18 cellular contexts compared by ENCODE assay signal in the genomic region with DNA sequence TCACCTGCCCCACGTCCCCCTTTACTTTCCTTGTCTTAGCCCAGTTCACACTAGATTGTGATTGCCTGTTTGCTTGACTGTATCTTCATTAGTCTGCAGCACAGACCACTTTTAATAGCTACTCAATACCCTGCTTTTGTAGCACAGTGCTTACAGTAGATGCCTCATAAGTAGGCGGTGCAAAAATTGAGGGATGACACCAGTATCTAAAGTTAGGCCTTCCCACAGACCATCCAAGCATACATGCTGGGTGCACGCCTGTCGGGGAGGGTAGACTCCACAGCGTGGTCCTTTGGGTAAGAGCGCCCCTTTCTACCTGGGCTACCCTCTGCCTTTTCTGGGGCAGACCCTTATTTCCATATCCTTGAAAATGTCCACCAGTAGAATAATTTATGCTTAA.
DNase-seq lines count a peak whose midpoint lies in the region; ATAC-seq, FAIRE-seq and TF ChIP-seq lines count a peak whose summit lies in the region.
"Had no signal": no experiment of that assay in that cellular context is flagged by ENCODE, and none has a peak within 500 bp of the region (broad histone marks: within the 10 kb centered on the region; RNA-seq: fewer than 3 reads in every experiment).

No MANE protein-coding gene starts in this region.

- TF ChIP-seq EP300 in HepG2 (IDR thresholded peaks at IDR 0.05; ENCODE audit: low read depth in 2 of 2, low read length in 2 of 2) (no peak), HepG2 (CRISPR knock-in tag; IDR thresholded peaks at IDR 0.05; ENCODE audit: borderline replicate concordance) (no peak)

- TF ChIP-seq CTCF in left ventricle myocardium inferior (IDR thresholded peaks at IDR 0.05; ENCODE audit: borderline replicate concordance): no peak
- TF ChIP-seq CTCF in HepG2 (CRISPR knock-in tag; IDR thresholded peaks at IDR 0.05): no peak

- H4K8ac ChIP-seq in trophoblast cell (ENCODE audit: low read depth, low read length): no peak overlapping the region

- H2AK5ac ChIP-seq in trophoblast cell (ENCODE audit: low read length): no peak overlapping the region

- no peak overlapping the region for H2BK12ac ChIP-seq in trophoblast cell (ENCODE audit: low read length)

- no peaks in the 10 kb centered on the region for H3K9me3 Mint-ChIP-seq in activated naive CD8-positive, alpha-beta T cell treated with anti-CD3 and anti-CD28 coated beads, Interleukin-2, amount 50 U/mL, for 24 hours
- H3K9me3 Mint-ChIP-seq: CD14-positive monocyte had no signal

- intact Hi-C loops in left ventricle myocardium inferior (cut with micrococcal nuclease) (no loop called here), right cardiac atrium (cut with DNase I) (loop anchor here in 1 of 4 donors (10.0 kb wide), 1 partner anchor 67 kb away; no protein-coding TSS in a partner anchor), HepG2 (cut with micrococcal nuclease; ENCODE audit: unreplicated experiment) (no loop called here)

- H3K4me1 ChIP-seq in left ventricle myocardium inferior: peaks cover 56% of the 10 kb centered on the region
- peaks cover 2% of the 10 kb centered on the region for H3K4me1 ChIP-seq in right cardiac atrium (ENCODE audit: control insufficient read depth, insufficient read depth, low read length)
- peaks cover 6 to 8% of the 10 kb centered on the region in 2 experiments for H3K4me1 ChIP-seq in trophoblast cell (ENCODE audit: control insufficient read depth in 1 of 2, insufficient read depth in 2 of 2, low read length in 2 of 2)
- no peaks in the 10 kb centered on the region for H3K4me1 ChIP-seq in HepG2 (ENCODE audit: insufficient read depth, low read length)

- no peak for TF ChIP-seq RAD21 in HepG2 (CRISPR knock-in tag; IDR thresholded peaks at IDR 0.05)

- H3K18ac ChIP-seq in trophoblast cell (ENCODE audit: low read length): no peak overlapping the region

- no peak overlapping the region for H3K4me2 ChIP-seq in trophoblast cell (ENCODE audit: low read length)
- H3K4me2 ChIP-seq in HepG2 (ENCODE audit: low read depth, low read length): no peak overlapping the region

- DNase-seq in left ventricle myocardium inferior: no peak
- DNase-seq in right cardiac atrium: no peak
- no peak for DNase-seq in activated naive CD8-positive, alpha-beta T cell treated with anti-CD3 and anti-CD28 coated beads, Interleukin-2, amount 50 U/mL, for 24 hours
- DNase-seq in trophoblast cell: no peak
- no peak for DNase-seq in HepG2 (ENCODE audit: low spot score)
- no peak for DNase-seq in GM12891 (ENCODE audit: insufficient read length, low spot score)
- DNase-seq: GF-D8, KBM-7, NCI-H1436, NCI-H2029, NCI-H748 treated with DMSO at 0.1 percent for 48 hours, RPMI8226, SIG-M5 had no signal

- H3K79me2 ChIP-seq in trophoblast cell (ENCODE audit: control insufficient read depth, insufficient read depth, low read length, poor library complexity): no peaks in the 10 kb centered on the region
- no peaks in the 10 kb centered on the region for H3K79me2 ChIP-seq in HepG2 (ENCODE audit: insufficient read depth, low read length)

- H3K27me3 Mint-ChIP-seq in activated naive CD8-positive, alpha-beta T cell treated with anti-CD3 and anti-CD28 coated beads, Interleukin-2, amount 50 U/mL, for 24 hours: no peaks in the 10 kb centered on the region

- no peak overlapping the region for H4K91ac ChIP-seq in trophoblast cell (ENCODE audit: low read depth, low read length)

- H2AFZ ChIP-seq in trophoblast cell (ENCODE audit: insufficient read depth, low read length, poor library complexity) (no peak overlapping the region), HepG2 (ENCODE audit: low read length) (no peak overlapping the region)

- H3K4me3 ChIP-seq in left ventricle myocardium inferior (no peak overlapping the region), right cardiac atrium (ENCODE audit: low read length) (no peak overlapping the region), trophoblast cell (ENCODE audit: low read depth, low read length) (peak overlapping the region; percentile 38), HepG2 (replicated peaks in 1 of 3; ENCODE audit: insufficient read depth in 1 of 3, low read depth in 2 of 3, low read length in 3 of 3) (no peak overlapping the region)

- H3K14ac ChIP-seq in trophoblast cell (ENCODE audit: low read length): no peak overlapping the region

- H3K36me3 ChIP-seq in left ventricle myocardium inferior (peaks cover 49% of the 10 kb centered on the region), trophoblast cell (ENCODE audit: control insufficient read depth in 1 of 2, insufficient read depth in 2 of 2, low read length in 2 of 2) (peaks cover 38 to 60% of the 10 kb centered on the region in 2 experiments), HepG2 (replicated peaks in 1 of 2; ENCODE audit: control insufficient read depth in 1 of 2, insufficient read depth in 2 of 2, low read length in 2 of 2) (peaks cover 49 to 74% of the 10 kb centered on the region in 2 experiments; a peak in 4 of 5 replicates)

- H3K79me1 ChIP-seq in trophoblast cell (ENCODE audit: low read length): peaks cover 4% of the 10 kb centered on the region

- H4K12ac ChIP-seq in trophoblast cell (ENCODE audit: low read depth, low read length): no peak overlapping the region

- no peak overlapping the region for H3K4ac ChIP-seq in trophoblast cell (ENCODE audit: low read depth, low read length)

- H3K27me3 ChIP-seq in left ventricle myocardium inferior (ENCODE audit: low read depth) (no peaks in the 10 kb centered on the region), right cardiac atrium (ENCODE audit: control insufficient read depth, insufficient read depth) (no peaks in the 10 kb centered on the region), trophoblast cell (ENCODE audit: insufficient read depth, low read length) (no peaks in the 10 kb centered on the region), HepG2 (ENCODE audit: control insufficient read depth in 1 of 2, insufficient read depth in 2 of 2, low read length in 2 of 2) (no peaks in the 10 kb centered on the region)

- peaks cover 53% of the 10 kb centered on the region for H3K4me1 Mint-ChIP-seq in activated naive CD8-positive, alpha-beta T cell treated with anti-CD3 and anti-CD28 coated beads, Interleukin-2, amount 50 U/mL, for 24 hours

- POLR2A ChIA-PET in HepG2 (lab: Yijun Ruan, JAX): no interaction called here

- peak overlapping the region; percentile 94 for H3K27ac Mint-ChIP-seq in activated naive CD8-positive, alpha-beta T cell treated with anti-CD3 and anti-CD28 coated beads, Interleukin-2, amount 50 U/mL, for 24 hours
- H3K27ac Mint-ChIP-seq: CD14-positive monocyte had no signal

- no peaks in the 10 kb centered on the region for H4K20me1 ChIP-seq in HepG2 (ENCODE audit: insufficient read depth, low read length)

- BruUV-seq in HepG2 (replicated peaks; lab: Mats Ljungman, UMichigan): no TSS peak

- FAIRE-seq in HepG2 (lab: Jason Lieb, UNC): no peak
- FAIRE-seq in GM12891 (lab: Jason Lieb, UNC): no peak
- FAIRE-seq: A204.1, GM12892 had no signal

- H3K4me3 Mint-ChIP-seq in activated naive CD8-positive, alpha-beta T cell treated with anti-CD3 and anti-CD28 coated beads, Interleukin-2, amount 50 U/mL, for 24 hours: peak overlapping the region; percentile 19
- H3K4me3 Mint-ChIP-seq: CD14-positive monocyte had no signal

- no peak for TF ChIP-seq POLR2A in HepG2 (IDR thresholded peaks at IDR 0.05; ENCODE audit: insufficient read depth in 1 of 2, low read depth in 2 of 2, low read length in 2 of 2)
- TF ChIP-seq POLR2A in GM12891 (IDR thresholded peaks at IDR 0.05; ENCODE audit: low read depth, low read length): no peak

- 86% methylated on average over 6 of the region's 6 CpGs for WGBS in right cardiac atrium
- no CpG with 5 or more reads among the region's 6 CpGs for WGBS in trophoblast cell (ENCODE audit: extremely low coverage, insufficient coverage, insufficient read length)
- WGBS in HepG2 (ENCODE audit: low lambda C conversion rate): 97% methylated on average over 6 of the region's 6 CpGs

- H3K36me3 Mint-ChIP-seq in activated naive CD8-positive, alpha-beta T cell treated with anti-CD3 and anti-CD28 coated beads, Interleukin-2, amount 50 U/mL, for 24 hours (ENCODE audit: low read depth): peaks cover 24% of the 10 kb centered on the region
- H3K36me3 Mint-ChIP-seq: CD14-positive monocyte had no signal

- no peak overlapping the region for H2BK5ac ChIP-seq in trophoblast cell (ENCODE audit: low read depth, low read length, poor library complexity)

- in situ Hi-C loops in HepG2 (cut with HindIII; ENCODE audit: extremely low pct_ligation_motif_present, low pct_unique_long_range_greater_than_20kb): no loop called here

- CTCF ChIA-PET in HepG2 (lab: Yijun Ruan, JAX; ENCODE audit: low intra/inter-chr PET ratio, low total read pairs): no interaction called here

- H2BK120ac ChIP-seq in trophoblast cell (ENCODE audit: insufficient read depth, low read length, poor library complexity): no peak overlapping the region

- H3K9ac ChIP-seq in trophoblast cell (ENCODE audit: low read length) (no peak overlapping the region), HepG2 (ENCODE audit: insufficient read depth, low read depth, low read length) (no peak overlapping the region)

- H3K27ac ChIP-seq in left ventricle myocardium inferior (replicated peaks) (peak overlapping the region; percentile 33), right cardiac atrium (ENCODE audit: low read length) (no peak overlapping the region), trophoblast cell (ENCODE audit: low read depth, low read length) (no peak overlapping the region), HepG2 (ENCODE audit: extremely low read length, insufficient read depth, low read length) (no peak overlapping the region)
- H3K27ac ChIP-seq: HL-60 had no signal

- no peak overlapping the region for H3K23ac ChIP-seq in trophoblast cell (ENCODE audit: low read length)

- ATAC-seq in right cardiac atrium (no peak), HepG2 (no peak), GM18861 (IDR thresholded peaks at IDR 0.05; ENCODE audit: unreplicated experiment) (no peak)
- ATAC-seq in activated naive CD8-positive, alpha-beta T cell treated with anti-CD3 and anti-CD28 coated beads, Interleukin-2, amount 50 U/mL, for 24 hours: peak; percentile 53

- H3K9me3 ChIP-seq in left ventricle myocardium inferior (replicated peaks): no peaks in the 10 kb centered on the region
- no peaks in the 10 kb centered on the region for H3K9me3 ChIP-seq in right cardiac atrium (ENCODE audit: control insufficient read depth, low read length)
- H3K9me3 ChIP-seq in trophoblast cell (ENCODE audit: insufficient read depth, low read depth, low read length): peaks cover 3% of the 10 kb centered on the region
- no peaks in the 10 kb centered on the region for H3K9me3 ChIP-seq in HepG2 (ENCODE audit: low read length)

TF ChIP-seq in HepG2, 621 proteins besides CTCF, POLR2A, EP300 and RAD21 (continues in another document):
- TF ChIP-seq U2AF1 (optimal IDR thresholded peaks at IDR 0.05; ENCODE audit: low read depth, low read length) (no peak), BCL6 (CRISPR knock-in tag; IDR thresholded peaks at IDR 0.05) (no peak)

TF ChIP-seq in GM12891, 5 proteins besides CTCF, POLR2A, EP300 and RAD21:
- TF ChIP-seq TAF1 (IDR thresholded peaks at IDR 0.05; ENCODE audit: low read depth, low read length) (no peak), POLR2AphosphoS5 (IDR thresholded peaks at IDR 0.05; ENCODE audit: low read depth, low read length) (no peak)
